19 cellular contexts compared by ENCODE assay signal in the genomic region with DNA sequence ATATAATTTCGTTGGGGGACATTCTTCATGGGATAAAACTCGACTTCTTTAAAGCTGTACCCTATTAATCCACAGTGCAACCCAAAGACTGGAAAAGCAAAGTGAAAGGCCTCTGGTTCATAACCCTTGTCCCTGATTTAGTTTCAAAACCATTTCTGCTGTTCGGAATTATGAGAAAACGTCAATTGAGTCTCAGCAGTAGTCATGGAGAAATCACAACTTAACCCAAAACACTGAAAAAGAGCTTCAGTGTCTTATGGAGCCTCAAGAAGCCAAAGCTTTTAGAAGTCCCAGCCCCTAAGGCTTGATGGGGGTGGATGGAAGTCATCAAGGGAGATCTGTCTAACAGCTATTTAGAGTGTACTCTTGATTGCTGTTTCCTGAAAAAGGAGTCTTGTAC.
A peak's percentile ranks its signal among the peaks of the same experiment; 100 is the strongest.
DNase-seq lines count a peak whose midpoint lies in the region; ATAC-seq, FAIRE-seq and TF ChIP-seq lines count a peak whose summit lies in the region.
"Had no signal": no experiment of that assay in that cellular context is flagged by ENCODE, and none has a peak within 500 bp of the region (broad histone marks: within the 10 kb centered on the region; RNA-seq: fewer than 3 reads in every experiment).

No MANE protein-coding gene starts in this region.

- H3K4me2 ChIP-seq in PC-3 (ENCODE audit: low read length): no peak overlapping the region

- TF ChIP-seq POLR2A in transverse colon (IDR thresholded peaks at IDR 0.05): no peak

- no peak for DNase-seq in PC-3
- DNase-seq in fibroblast of peridontal ligament (ENCODE audit: extremely low read depth): peak; percentile 52
- DNase-seq in sciatic nerve (ENCODE audit: low spot score): no peak
- DNase-seq in pancreas: no peak
- DNase-seq in SJCRH30: no peak
- DNase-seq in transverse colon: no peak
- DNase-seq: BE2C; CD4-positive, alpha-beta memory T cell; DMS153; DMS79 treated with DMSO at 0.1 percent for 48 hours; EL; GOT3; H9 had no signal

- H3K27ac ChIP-seq in PC-3 (ENCODE audit: low read length) (no peak overlapping the region), pancreas (no peak overlapping the region), SJCRH30 (no peak overlapping the region), transverse colon (no peak overlapping the region)
- H3K27ac ChIP-seq: C4-2B, HL-60 had no signal

- TF ChIP-seq CTCF in PC-3 (conservative IDR thresholded peaks at IDR 0.05; ENCODE audit: low read depth, low read length): no peak
- no peak for TF ChIP-seq CTCF in pancreas (IDR thresholded peaks at IDR 0.05)
- no peak for TF ChIP-seq CTCF in transverse colon (IDR thresholded peaks at IDR 0.05)

- H3K4me1 ChIP-seq in PC-3 (ENCODE audit: insufficient read depth, low read length): 0 out of 2 replicates have a peak, but pooled peaks cover 4% of the 10 kb centered on the region
- peaks cover 5 to 19% (median 9%) of the 10 kb centered on the region in 3 donors for H3K4me1 ChIP-seq in pancreas
- H3K4me1 ChIP-seq in SJCRH30: no peaks in the 10 kb centered on the region
- H3K4me1 ChIP-seq in transverse colon: peaks cover 0 to 15% (median 3%) of the 10 kb centered on the region in 4 donors
- H3K4me1 ChIP-seq: BE2C had no signal

- no peaks in the 10 kb centered on the region for H3K79me2 ChIP-seq in PC-3 (ENCODE audit: low read length)

- 58 to 59% methylated on average over 4 of the region's 4 CpGs for WGBS in pancreas, 2 donors
- 70 to 79% methylated on average over 3 to 4 of the region's 4 CpGs for WGBS in transverse colon (ENCODE audit: low coverage in 1 of 2), 2 donors

- no peaks in the 10 kb centered on the region; the same call in 1 of the 2 replicates for H3K9me3 ChIP-seq in PC-3 (ENCODE audit: low read length)
- no peaks in the 10 kb centered on the region for H3K9me3 ChIP-seq in pancreas
- no peaks in the 10 kb centered on the region for H3K9me3 ChIP-seq in SJCRH30 (replicated peaks)
- peaks cover 0 to 3% of the 10 kb centered on the region in 2 donors for H3K9me3 ChIP-seq in transverse colon
- H3K9me3 ChIP-seq: BE2C had no signal

- intact Hi-C loops in PC-3 (cut with micrococcal nuclease) (no loop called here), sciatic nerve (cut with DNase I) (no loop called here), pancreas (cut with DNase I) (no loop called here), transverse colon (cut with DNase I; ENCODE audit: low total_unique reads) (no loop called here)

- H4K20me1 ChIP-seq in PC-3 (ENCODE audit: low read length): no peaks in the 10 kb centered on the region

- FAIRE-seq in pancreas (lab: Jason Lieb, UNC): no peak
- FAIRE-seq: A204.1, G401.6, GM12891 had no signal

- 0 out of 2 replicates have a peak overlapping the region, but pooled peaks have one; percentile 20 for H2AFZ ChIP-seq in PC-3 (ENCODE audit: low read length)

- H3K4me3 ChIP-seq in PC-3 (ENCODE audit: low read length): no peak overlapping the region
- no peak overlapping the region for H3K4me3 ChIP-seq in pancreas
- no peak overlapping the region for H3K4me3 ChIP-seq in SJCRH30
- H3K4me3 ChIP-seq in transverse colon: no peak overlapping the region

- no peak overlapping the region for H3K9ac ChIP-seq in PC-3 (ENCODE audit: low read length)

- TF ChIP-seq EP300 in transverse colon (IDR thresholded peaks at IDR 0.05; ENCODE audit: low read depth): no peak

- ATAC-seq in PC-3: no peak
- peak; percentile 51 for ATAC-seq in sciatic nerve
- no peak for ATAC-seq in HG03135 (IDR thresholded peaks at IDR 0.05; ENCODE audit: unreplicated experiment)
- ATAC-seq in pancreas: no peak

- in situ Hi-C loops in transverse colon (cut with MboI; ENCODE audit: low pct_ligation_motif_present in 1 of 4, low pct_unique_long_range_greater_than_20kb in 1 of 4, low sequenced_read_pairs in 3 of 4): no loop called here

- POLR2A ChIA-PET in PC-3 (lab: Charles Lee; ENCODE audit: unreplicated experiment): no interaction called here

- CTCF ChIA-PET in PC-3 (lab: Charles Lee): no interaction called here

- H3K27me3 ChIP-seq in PC-3 (ENCODE audit: low read length): no peaks in the 10 kb centered on the region
- H3K27me3 ChIP-seq in pancreas: no peaks in the 10 kb centered on the region
- no peaks in the 10 kb centered on the region for H3K27me3 ChIP-seq in SJCRH30
- H3K27me3 ChIP-seq in transverse colon: no peaks in the 10 kb centered on the region
- H3K27me3 ChIP-seq: BE2C had no signal

- no peaks in the 10 kb centered on the region for H3K36me3 ChIP-seq in PC-3 (ENCODE audit: low read depth, low read length)
- no peaks in the 10 kb centered on the region for H3K36me3 ChIP-seq in pancreas
- no peaks in the 10 kb centered on the region for H3K36me3 ChIP-seq in SJCRH30
- no peaks in the 10 kb centered on the region for H3K36me3 ChIP-seq in transverse colon
- H3K36me3 ChIP-seq: BE2C had no signal

- BruUV-seq in PC-3 (replicated peaks; lab: Mats Ljungman, UMichigan): no TSS peak

- no peaks in the 10 kb centered on the region for H3F3A ChIP-seq in PC-3 (ENCODE audit: low read length, unreplicated experiment)

- no peaks in the 10 kb centered on the region for H3K9me2 ChIP-seq in PC-3 (replicated peaks; ENCODE audit: low read length)
